ENCODE assay signal across 8 cellular contexts in genomic region chr14:91399868-91400640, GRCh38. TPM values are rescaled to one million over a fixed set of nuclear protein-coding genes. Genes with fewer than 3 reads are reported as not detected.
DNase-seq lines count a peak whose midpoint lies in the region; ATAC-seq and TF ChIP-seq lines count a peak whose summit lies in the region.

No MANE protein-coding gene starts in this region.

- H3K9me3 ChIP-seq in body of pancreas = no peaks in the 10 kb centered on the region

- H3K27me3 ChIP-seq in body of pancreas = no peaks in the 10 kb centered on the region

- peaks cover 82% of the 10 kb centered on the region for H3K4me1 ChIP-seq in body of pancreas

- DNase-seq in activated CD8-positive, alpha-beta memory T cell treated with anti-CD3 and anti-CD28 coated beads, Interleukin-2, amount 10 ng/mL, durations not matched to agents 7 days and 5 days = peak; percentile 72
- no peak for DNase-seq in activated CD8-positive, alpha-beta memory T cell treated with anti-CD3 and anti-CD28 coated beads, Interleukin-2, amount 50 U/mL, for 4 hours
- DNase-seq in body of pancreas = peak in 3 of 4 donors; percentile 38 to 49 (median 49)
- DNase-seq in stimulated activated naive CD8-positive, alpha-beta T cell treated with anti-CD3 and anti-CD28 coated beads, Interleukin-15, amount 100 ng/mL, for 72 hours = no peak
- DNase-seq in UCSD-AML1 (lab: John Stamatoyannopoulos, UW; ENCODE audit: unreplicated experiment) = no peak
- DNase-seq in activated gamma-delta T cell (lab: John Stamatoyannopoulos, UW) = no peak
- DNase-seq in SKM-1 (lab: John Stamatoyannopoulos, UW; ENCODE audit: unreplicated experiment) = no peak

- H3K4me3 Mint-ChIP-seq in activated CD8-positive, alpha-beta memory T cell treated with anti-CD3 and anti-CD28 coated beads, Interleukin-2, amount 10 ng/mL, durations not matched to agents 7 days and 5 days = peak overlapping the region; percentile 99
- peak overlapping the region; percentile 99 for H3K4me3 Mint-ChIP-seq in stimulated activated naive CD8-positive, alpha-beta T cell treated with anti-CD3 and anti-CD28 coated beads, Interleukin-15, amount 100 ng/mL, for 72 hours

- CTCF ChIA-PET in activated CD8-positive, alpha-beta memory T cell treated with anti-CD3 and anti-CD28 coated beads, Interleukin-2, amount 10 ng/mL, durations not matched to agents 7 days and 5 days (lab: Charles Lee) = interaction anchor here (0.6 to 9.3 kb wide), 13 partner anchors 9 to 158 kb away, joined by 3 to 117 read pairs (median 20); partner anchors contain the start of gene CCDC88C

- peaks cover 44% of the 10 kb centered on the region for H3K36me3 Mint-ChIP-seq in activated CD8-positive, alpha-beta memory T cell treated with anti-CD3 and anti-CD28 coated beads, Interleukin-2, amount 10 ng/mL, durations not matched to agents 7 days and 5 days

- TF ChIP-seq POLR2A in body of pancreas (IDR thresholded peaks at IDR 0.05) = no peak

- peaks cover 87% of the 10 kb centered on the region for H3K4me1 Mint-ChIP-seq in activated CD8-positive, alpha-beta memory T cell treated with anti-CD3 and anti-CD28 coated beads, Interleukin-2, amount 10 ng/mL, durations not matched to agents 7 days and 5 days
- H3K4me1 Mint-ChIP-seq in stimulated activated naive CD8-positive, alpha-beta T cell treated with anti-CD3 and anti-CD28 coated beads, Interleukin-15, amount 100 ng/mL, for 72 hours = peaks cover 97% of the 10 kb centered on the region

- peak overlapping the region in 2 of 4 donors; percentile 35 to 40 for H3K27ac ChIP-seq in body of pancreas

- no peak for TF ChIP-seq CTCF in body of pancreas (IDR thresholded peaks at IDR 0.05)

- peak; percentile 60 for ATAC-seq in activated CD8-positive, alpha-beta memory T cell treated with anti-CD3 and anti-CD28 coated beads, Interleukin-2, amount 10 ng/mL, durations not matched to agents 7 days and 5 days
- ATAC-seq in HG03521 (IDR thresholded peaks at IDR 0.05; ENCODE audit: unreplicated experiment) = peak; percentile 38
- ATAC-seq in body of pancreas = no peak
- ATAC-seq in stimulated activated naive CD8-positive, alpha-beta T cell treated with anti-CD3 and anti-CD28 coated beads, Interleukin-15, amount 100 ng/mL, for 72 hours = no peak

- H3K36me3 ChIP-seq in body of pancreas (replicated peaks in 1 of 2; ENCODE audit: insufficient read depth in 1 of 2, low read depth in 2 of 2) = no peaks in the 10 kb centered on the region

- no peak overlapping the region for H3K4me3 ChIP-seq in body of pancreas

- H3K9me3 Mint-ChIP-seq in activated CD8-positive, alpha-beta memory T cell treated with anti-CD3 and anti-CD28 coated beads, Interleukin-2, amount 10 ng/mL, durations not matched to agents 7 days and 5 days (ENCODE audit: low read depth) = no peaks in the 10 kb centered on the region
- no peaks in the 10 kb centered on the region for H3K9me3 Mint-ChIP-seq in stimulated activated naive CD8-positive, alpha-beta T cell treated with anti-CD3 and anti-CD28 coated beads, Interleukin-15, amount 100 ng/mL, for 72 hours

- 50 to 53% methylated on average over 18 to 20 of the region's 20 CpGs for WGBS in body of pancreas, 2 donors

- H3K27me3 Mint-ChIP-seq in activated CD8-positive, alpha-beta memory T cell treated with anti-CD3 and anti-CD28 coated beads, Interleukin-2, amount 10 ng/mL, durations not matched to agents 7 days and 5 days = no peaks in the 10 kb centered on the region
- no peaks in the 10 kb centered on the region for H3K27me3 Mint-ChIP-seq in stimulated activated naive CD8-positive, alpha-beta T cell treated with anti-CD3 and anti-CD28 coated beads, Interleukin-15, amount 100 ng/mL, for 72 hours

- intact Hi-C loops in body of pancreas (cut with DNase I) = no loop called here

- peak overlapping the region; percentile 82 for H3K27ac Mint-ChIP-seq in activated CD8-positive, alpha-beta memory T cell treated with anti-CD3 and anti-CD28 coated beads, Interleukin-2, amount 10 ng/mL, durations not matched to agents 7 days and 5 days
- peak overlapping the region; percentile 92 to 95 for H3K27ac Mint-ChIP-seq in stimulated activated naive CD8-positive, alpha-beta T cell treated with anti-CD3 and anti-CD28 coated beads, Interleukin-15, amount 100 ng/mL, for 72 hours

RNA-seq across cellular contexts. Expression of gene CCDC88C, which starts 17.6 kb away (rescaled TPM):
- total RNA-seq in activated CD8-positive, alpha-beta memory T cell treated with anti-CD3 and anti-CD28 coated beads, Interleukin-2, amount 10 ng/mL, durations not matched to agents 7 days and 5 days = 100 to 1,000 TPM; 151 to 214 TPM
- total RNA-seq in body of pancreas = 10 to 100 TPM; 36.3 to 57.4 TPM

Comparison
In these comparisons a context has a peak if more than half of its experiments do, and no peak if none do; other contexts are left out.
1. DNase-seq: peak in activated CD8-positive, alpha-beta memory T cell treated with anti-CD3 and anti-CD28 coated beads, Interleukin-2, amount 10 ng/mL, durations not matched to agents 7 days and 5 days (single experiment) and body of pancreas (3 of 4); none in activated CD8-positive, alpha-beta memory T cell treated with anti-CD3 and anti-CD28 coated beads, Interleukin-2, amount 50 U/mL, for 4 hours (single experiment), stimulated activated naive CD8-positive, alpha-beta T cell treated with anti-CD3 and anti-CD28 coated beads, Interleukin-15, amount 100 ng/mL, for 72 hours (0 of 2), UCSD-AML1 (single experiment), activated gamma-delta T cell (single experiment) and SKM-1 (single experiment).
2. ATAC-seq: peak in activated CD8-positive, alpha-beta memory T cell treated with anti-CD3 and anti-CD28 coated beads, Interleukin-2, amount 10 ng/mL, durations not matched to agents 7 days and 5 days (single experiment) and HG03521 (single experiment); none in body of pancreas (single experiment) and stimulated activated naive CD8-positive, alpha-beta T cell treated with anti-CD3 and anti-CD28 coated beads, Interleukin-15, amount 100 ng/mL, for 72 hours (single experiment).